In genomic region chr1:8669608-8670335, GRCh38 we compare ENCODE assay signal across 12 cellular contexts.
DNase-seq lines count a peak whose midpoint lies in the region; ATAC-seq, FAIRE-seq and TF ChIP-seq lines count a peak whose summit lies in the region.
"Had no signal": no experiment of that assay in that cellular context is flagged by ENCODE, and none has a peak within 500 bp of the region (broad histone marks: within the 10 kb centered on the region; RNA-seq: fewer than 3 reads in every experiment).

No MANE protein-coding gene starts in this region.

- H3K23ac ChIP-seq in trophoblast cell (ENCODE audit: low read length) = no peak overlapping the region

- ATAC-seq in GM12878 = peak; percentile 70
- no peak for ATAC-seq in HG02885 (IDR thresholded peaks at IDR 0.05; ENCODE audit: poor library complexity, unreplicated experiment)

- RAD21 ChIA-PET in GM12878 (lab: Charles Lee; ENCODE audit: unreplicated experiment) = interaction anchor here (0.7 to 19.8 kb wide), 28 partner anchors 8 to 192 kb away, joined by 3 to 384 read pairs (median 6); no protein-coding TSS in a partner anchor

- H3K27ac ChIP-seq in GM12878 (ENCODE audit: control insufficient read depth, insufficient read depth) (peak overlapping the region; percentile 38; the same call in 1 of the 2 replicates), trophoblast cell (ENCODE audit: low read depth, low read length) (peak overlapping the region; percentile 82), prostate gland (no peak overlapping the region)

- no peaks in the 10 kb centered on the region for H3K36me3 Mint-ChIP-seq in activated CD4-positive, alpha-beta T cell treated with anti-CD3 and anti-CD28 coated beads, Interleukin-2, amount 10 ng/mL, durations not matched to agents 24 days and 14 days (ENCODE audit: low read depth)

- in situ Hi-C loops in GM12878 (cut with MboI) = loop anchor here (5.0 kb wide), 1 partner anchor 107 kb away; no protein-coding TSS in a partner anchor

- no peaks in the 10 kb centered on the region for H3K9me3 Mint-ChIP-seq in activated CD4-positive, alpha-beta T cell treated with anti-CD3 and anti-CD28 coated beads, Interleukin-2, amount 10 ng/mL, durations not matched to agents 24 days and 14 days

- H3K27ac Mint-ChIP-seq in activated CD4-positive, alpha-beta T cell treated with anti-CD3 and anti-CD28 coated beads, Interleukin-2, amount 10 ng/mL, durations not matched to agents 24 days and 14 days = peak overlapping the region; percentile 50

- CTCF ChIA-PET in HEK293T (lab: Yijun Ruan, JAX) (interaction anchor here (0.5 to 1.0 kb wide), 5 partner anchors 16 to 1260 kb away, joined by 3 read pairs; no protein-coding TSS in a partner anchor), GM12878 (lab: Yijun Ruan, JAX) (interaction anchor here (0.8 to 7.0 kb wide), 31 partner anchors 10 to 242 kb away, joined by 3 to 181 read pairs (median 6); no protein-coding TSS in a partner anchor)

- H3K4me3 ChIP-seq in GM12878 (no peak overlapping the region), trophoblast cell (ENCODE audit: low read depth, low read length) (no peak overlapping the region), prostate gland (no peak overlapping the region)
- H3K4me3 ChIP-seq: esophagus squamous epithelium, tibial artery had no signal

- no peak overlapping the region for H3K4me3 Mint-ChIP-seq in activated CD4-positive, alpha-beta T cell treated with anti-CD3 and anti-CD28 coated beads, Interleukin-2, amount 10 ng/mL, durations not matched to agents 24 days and 14 days

- H3K4me1 ChIP-seq in GM12878 (ENCODE audit: control insufficient read depth, insufficient read depth, low read length) (peaks cover 38% of the 10 kb centered on the region), trophoblast cell (ENCODE audit: control insufficient read depth in 1 of 2, insufficient read depth in 2 of 2, low read length in 2 of 2) (peaks cover 8 to 23% of the 10 kb centered on the region in 2 experiments), prostate gland (replicated peaks) (peaks cover 13% of the 10 kb centered on the region)

- H3K14ac ChIP-seq in trophoblast cell (ENCODE audit: low read length) = no peak overlapping the region

- no peak overlapping the region for H2AK5ac ChIP-seq in trophoblast cell (ENCODE audit: low read length)

- H2AFZ ChIP-seq in GM12878 (ENCODE audit: control insufficient read depth, low read depth, low read length) (no peak overlapping the region), trophoblast cell (ENCODE audit: insufficient read depth, low read length, poor library complexity) (no peak overlapping the region)

- DNase-seq in activated CD4-positive, alpha-beta T cell treated with anti-CD3 and anti-CD28 coated beads, Interleukin-2, amount 10 ng/mL, durations not matched to agents 24 days and 14 days = no peak
- DNase-seq in activated CD4-positive, alpha-beta T cell treated with anti-CD3 and anti-CD28 coated beads for 48 hours = no peak
- DNase-seq in HEK293T (ENCODE audit: extremely low spot score) = no peak
- DNase-seq in GM12878 (ENCODE audit: low read depth, low spot score) = no peak
- no peak for DNase-seq in trophoblast cell
- no peak for DNase-seq in prostate gland (ENCODE audit: low spot score)
- no peak for DNase-seq in nucleus accumbens (lab: John Stamatoyannopoulos, UW)
- DNase-seq: esophagus squamous epithelium, hippocampal formation, occipital lobe, tibial artery had no signal

- FAIRE-seq in GM12878 (lab: Jason Lieb, UNC) = no peak

- H4K12ac ChIP-seq in trophoblast cell (ENCODE audit: low read depth, low read length) = no peak overlapping the region

- TF ChIP-seq RAD21 in GM12878 (IDR thresholded peaks at IDR 0.05; ENCODE audit: insufficient read depth, low read depth, low read length) = no peak

- H3K27me3 ChIP-seq in GM12878 (replicated peaks in 1 of 2; ENCODE audit: control insufficient read depth in 2 of 2, insufficient read depth in 2 of 2, low read length in 1 of 2) (no peaks in the 10 kb centered on the region), trophoblast cell (ENCODE audit: insufficient read depth, low read length) (no peaks in the 10 kb centered on the region), prostate gland (replicated peaks; ENCODE audit: insufficient read depth) (no peaks in the 10 kb centered on the region)
- H3K27me3 ChIP-seq: esophagus squamous epithelium, tibial artery had no signal

- TF ChIP-seq EP300 in GM12878 (IDR thresholded peaks at IDR 0.05; ENCODE audit: borderline replicate concordance in 1 of 2, control insufficient read depth in 1 of 2, low read depth in 2 of 2, low read length in 2 of 2) = no peak

- POLR2A ChIA-PET in HEK293T (lab: Yijun Ruan, JAX) = interaction anchor here (0.9 to 1.9 kb wide), 2 partner anchors 10 to 11 kb away, joined by 3 to 4 read pairs; no protein-coding TSS in a partner anchor
- POLR2A ChIA-PET in GM12878 (lab: Charles Lee) = interaction anchor here (0.5 to 2.2 kb wide), 15 partner anchors 10 to 509 kb away, joined by 3 to 11 read pairs (median 4); no protein-coding TSS in a partner anchor

- H3K4me2 ChIP-seq in GM12878 (ENCODE audit: control insufficient read depth, insufficient read depth) (peak overlapping the region; percentile 27), trophoblast cell (ENCODE audit: low read length) (no peak overlapping the region)

- H2BK12ac ChIP-seq in trophoblast cell (ENCODE audit: low read length) = no peak overlapping the region

- no peak overlapping the region for H2BK120ac ChIP-seq in trophoblast cell (ENCODE audit: insufficient read depth, low read length, poor library complexity)

- H3K9ac ChIP-seq in GM12878 (ENCODE audit: control insufficient read depth, insufficient read depth, low read length) = 0 out of 2 replicates have a peak overlapping the region, but pooled peaks have one; percentile 2
- no peak overlapping the region for H3K9ac ChIP-seq in trophoblast cell (ENCODE audit: low read length)

- BruUV-seq in GM12878 (replicated peaks; lab: Mats Ljungman, UMichigan) = no TSS peak

- H2BK5ac ChIP-seq in trophoblast cell (ENCODE audit: low read depth, low read length, poor library complexity) = no peak overlapping the region

- no peaks in the 10 kb centered on the region for H3K27me3 Mint-ChIP-seq in activated CD4-positive, alpha-beta T cell treated with anti-CD3 and anti-CD28 coated beads, Interleukin-2, amount 10 ng/mL, durations not matched to agents 24 days and 14 days

- H3K18ac ChIP-seq in trophoblast cell (ENCODE audit: low read length) = no peak overlapping the region

- no peak overlapping the region for H4K8ac ChIP-seq in trophoblast cell (ENCODE audit: low read depth, low read length)

- TF ChIP-seq CTCF in GM12878 (IDR thresholded peaks at IDR 0.05 in 2 of 3, conservative IDR thresholded peaks at IDR 0.05 in 1 of 3; ENCODE audit: control insufficient read depth in 2 of 3, extremely low read depth in 1 of 3, insufficient read depth in 1 of 3, low read depth in 3 of 3, low read length in 3 of 3) (no peak), prostate gland (IDR thresholded peaks at IDR 0.05) (no peak)

- no peak overlapping the region for H4K91ac ChIP-seq in trophoblast cell (ENCODE audit: low read depth, low read length)

- H3K9me3 ChIP-seq in GM12878 (replicated peaks; ENCODE audit: control insufficient read depth, insufficient read depth, low read length) = no peaks in the 10 kb centered on the region
- no peaks in the 10 kb centered on the region for H3K9me3 ChIP-seq in trophoblast cell (ENCODE audit: insufficient read depth, low read depth, low read length)
- no peaks in the 10 kb centered on the region for H3K9me3 ChIP-seq in prostate gland
- H3K9me3 ChIP-seq: esophagus squamous epithelium, tibial artery had no signal

- SMC1A ChIA-PET in GM12878 (lab: Charles Lee; ENCODE audit: uncharacterized antibody, unreplicated experiment) = interaction anchor here (0.6 to 20.2 kb wide), 30 partner anchors 9 to 242 kb away, joined by 3 to 587 read pairs (median 8); no protein-coding TSS in a partner anchor

- H3K4me1 Mint-ChIP-seq in activated CD4-positive, alpha-beta T cell treated with anti-CD3 and anti-CD28 coated beads, Interleukin-2, amount 10 ng/mL, durations not matched to agents 24 days and 14 days = peaks cover 34% of the 10 kb centered on the region

- WGBS in GM12878 (ENCODE audit: insufficient coverage, insufficient replicate concordance, low lambda C conversion rate, missing lambda C conversion rate) = 28% methylated on average over 4 of the region's 4 CpGs
- no CpG with 5 or more reads among the region's 4 CpGs for WGBS in trophoblast cell (ENCODE audit: extremely low coverage, insufficient coverage, insufficient read length)
- 72% methylated on average over 4 of the region's 4 CpGs for WGBS in prostate gland

- H4K20me1 ChIP-seq in GM12878 (ENCODE audit: control insufficient read depth, insufficient read depth) = no peaks in the 10 kb centered on the region

- TF ChIP-seq POLR2A in GM12878 (IDR thresholded peaks at IDR 0.05; ENCODE audit: low read depth, low read length) (no peak), prostate gland (IDR thresholded peaks at IDR 0.05) (no peak)

- intact Hi-C loops in activated CD4-positive, alpha-beta T cell treated with anti-CD3 and anti-CD28 coated beads, Interleukin-2, amount 10 ng/mL, durations not matched to agents 24 days and 14 days (cut with micrococcal nuclease) = loop anchor here (2.0 to 10.0 kb wide), 4 partner anchors 31 to 195 kb away; no protein-coding TSS in a partner anchor
- intact Hi-C loops in GM12878 (cut with micrococcal nuclease; ENCODE audit: unreplicated experiment) (loop anchor here (2.0 kb wide), 2 partner anchors 31 to 53 kb away; no protein-coding TSS in a partner anchor), prostate gland (cut with DNase I) (loop anchor here (2.0 to 5.0 kb wide), 2 partner anchors 109 to 202 kb away; no protein-coding TSS in a partner anchor)

- H3K36me3 ChIP-seq in GM12878 (ENCODE audit: control insufficient read depth in 2 of 2, insufficient read depth in 2 of 2, low read length in 1 of 2) (no peaks in the 10 kb centered on the region; a peak in 1 of 4 replicates), trophoblast cell (ENCODE audit: control insufficient read depth in 1 of 2, insufficient read depth in 2 of 2, low read length in 2 of 2) (no peaks in the 10 kb centered on the region), prostate gland (no peaks in the 10 kb centered on the region)
- H3K36me3 ChIP-seq: esophagus squamous epithelium, tibial artery had no signal

- H3K79me1 ChIP-seq in trophoblast cell (ENCODE audit: low read length) = peaks cover 2% of the 10 kb centered on the region

- H3K4ac ChIP-seq in trophoblast cell (ENCODE audit: low read depth, low read length) = no peak overlapping the region

- H3K79me2 ChIP-seq in GM12878 (ENCODE audit: control insufficient read depth, insufficient read depth, low read length) (peaks cover 68% of the 10 kb centered on the region), trophoblast cell (ENCODE audit: control insufficient read depth, insufficient read depth, low read length, poor library complexity) (peaks cover 8% of the 10 kb centered on the region)

TF ChIP-seq in HEK293T, 16 proteins besides CTCF, POLR2A, EP300 and RAD21 (continues in another document):
- TF ChIP-seq ARNT (IDR thresholded peaks at IDR 0.05) = no peak

TF ChIP-seq in GM12878, 131 proteins besides CTCF, POLR2A, EP300 and RAD21 (continues in another document):
- TF ChIP-seq ETV6 (conservative IDR thresholded peaks at IDR 0.05 in 1 of 2, IDR thresholded peaks at IDR 0.05 in 1 of 2; ENCODE audit: borderline replicate concordance in 1 of 2, low read depth in 1 of 2) = no peak
- peak; percentile 78 for TF ChIP-seq JUNB (IDR thresholded peaks at IDR 0.05)
- peak; percentile 54; the same call in 1 of the 2 replicates for TF ChIP-seq ATF7 (IDR thresholded peaks at IDR 0.05; ENCODE audit: low read depth)

Comparison
In these comparisons a context has a peak if more than half of its experiments do, and no peak if none do; other contexts are left out.
1. H3K27ac ChIP-seq: peak in GM12878 (single experiment) and trophoblast cell (single experiment); none in prostate gland (0 of 2).